8 cellular contexts compared by ENCODE assay signal in genomic region chr10:125720002-125720382, GRCh38. TPM values are rescaled to one million over a fixed set of nuclear protein-coding genes. Genes with fewer than 3 reads are reported as not detected.
DNase-seq lines count a peak whose midpoint lies in the region; ATAC-seq and TF ChIP-seq lines count a peak whose summit lies in the region.

No MANE protein-coding gene starts in this region.

- peak overlapping the region; percentile 75 for H3K27ac ChIP-seq in SU-DHL-6 (ENCODE audit: low read depth, low read length)

- H3K4me3 ChIP-seq in SU-DHL-6 (ENCODE audit: insufficient read depth, low read length, poor library complexity, severe bottlenecking) (peak overlapping the region; percentile 85), fibroblast of the aortic adventitia (ENCODE audit: low read depth, low read length) (peak overlapping the region; percentile 98), retinal pigment epithelial cell (ENCODE audit: low read length) (peak overlapping the region; percentile 84)

- peak overlapping the region; percentile 46 for H2AFZ ChIP-seq in SU-DHL-6 (ENCODE audit: low read depth, low read length, severe bottlenecking)

- no peaks in the 10 kb centered on the region for H3K27me3 ChIP-seq in SU-DHL-6 (ENCODE audit: low read length)

- no peak for TF ChIP-seq CTCF in SU-DHL-6 (IDR thresholded peaks at IDR 0.05; ENCODE audit: insufficient read depth, low read length, poor library complexity, severe bottlenecking)
- TF ChIP-seq CTCF in fibroblast of the aortic adventitia (IDR thresholded peaks at IDR 0.05; ENCODE audit: insufficient read depth, low read length): no peak
- no peak for TF ChIP-seq CTCF in retinal pigment epithelial cell (conservative IDR thresholded peaks at IDR 0.05; ENCODE audit: low read depth, low read length)

- no peaks in the 10 kb centered on the region for H3K9me2 ChIP-seq in SU-DHL-6 (replicated peaks; ENCODE audit: insufficient read depth, low read length)

- DNase-seq in NCI-H1092 treated with DMSO at 0.1 percent for 48 hours (lab: John Stamatoyannopoulos, UW): peak; percentile 20
- no peak for DNase-seq in NCI-H1092 (lab: John Stamatoyannopoulos, UW)
- peak; percentile 16 for DNase-seq in fibroblast of the aortic adventitia (ENCODE audit: low read depth)
- DNase-seq in retinal pigment epithelial cell (ENCODE audit: low read depth): no peak
- no peak for DNase-seq in NCI-H2196 treated with DMSO at 0.1 percent for 48 hours (lab: John Stamatoyannopoulos, UW; ENCODE audit: unreplicated experiment)
- no peak for DNase-seq in central memory CD4-positive, alpha-beta T cell

- H3K9ac ChIP-seq in SU-DHL-6 (ENCODE audit: low read length): peak overlapping the region; percentile 89

- H3K36me3 ChIP-seq in SU-DHL-6 (ENCODE audit: low read length): peaks cover 35% of the 10 kb centered on the region

- H3K9me3 ChIP-seq in SU-DHL-6 (ENCODE audit: insufficient read depth, low read length): no peaks in the 10 kb centered on the region

- peaks cover 7% of the 10 kb centered on the region for H3F3A ChIP-seq in SU-DHL-6 (ENCODE audit: insufficient read depth)

- H3K4me2 ChIP-seq in SU-DHL-6 (ENCODE audit: low read depth, low read length, poor library complexity, severe bottlenecking): peak overlapping the region; percentile 93

- no peak for ATAC-seq in GM19452 (IDR thresholded peaks at IDR 0.05; ENCODE audit: unreplicated experiment)

- peaks cover 33% of the 10 kb centered on the region for H3K79me2 ChIP-seq in SU-DHL-6 (ENCODE audit: insufficient read depth, low read length)

- peaks cover 4% of the 10 kb centered on the region; the same call in 1 of the 2 replicates for H4K20me1 ChIP-seq in SU-DHL-6 (ENCODE audit: low read depth, low read length)

RNA-seq across cellular contexts. Expression of gene EDRF1, which starts 0.5 kb away (rescaled TPM):
- 15.7 and 27.2 TPM in 2 replicates for total RNA-seq in fibroblast of the aortic adventitia (ENCODE audit: low replicate concordance)

RNA-seq across cellular contexts. Expression of gene TEX36, which starts 37.0 kb away (rescaled TPM):
- total RNA-seq in fibroblast of the aortic adventitia (ENCODE audit: low replicate concordance): 2.1 TPM in 1 of 2 replicates, not detected in the other

RNA-seq across cellular contexts. Expression of gene MMP21, which starts 55.6 kb away (rescaled TPM):
- 0.09 TPM in 1 of 2 replicates, not detected in the other for total RNA-seq in fibroblast of the aortic adventitia (ENCODE audit: low replicate concordance)

Comparison
In these comparisons a context has a peak if more than half of its experiments do, and no peak if none do; other contexts are left out.
1. DNase-seq: peak in NCI-H1092 treated with DMSO at 0.1 percent for 48 hours (single experiment) and fibroblast of the aortic adventitia (single experiment); none in NCI-H1092 (single experiment), retinal pigment epithelial cell (single experiment), NCI-H2196 treated with DMSO at 0.1 percent for 48 hours (single experiment) and central memory CD4-positive, alpha-beta T cell (single experiment).
2. Peak in every context shown above with its lines, with median percentiles within 50 percentile points of each other: H3K4me3 ChIP-seq.